Comparison of ENCODE assay signal across 35 cellular contexts in genomic region chr5:36675244-36675643, GRCh38.
"Had no signal": no experiment of that assay in that cellular context is flagged by ENCODE, and none has a peak within 500 bp of the region (broad histone marks: within the 10 kb centered on the region; RNA-seq: fewer than 3 reads in every experiment).

No MANE protein-coding gene starts in this region.

- FAIRE-seq: astrocyte, bronchial epithelial cell, TTC549 had no signal

- DNase-seq: activated B cell treated with CpG ODN at 0.5 μM for 24 hours; activated CD4-positive, alpha-beta memory T cell treated with anti-CD3 and anti-CD28 coated beads for 36 hours; activated CD4-positive, alpha-beta T cell treated with anti-CD3 and anti-CD28 coated beads for 4 hours; activated CD4-positive, alpha-beta T cell treated with anti-CD3 and anti-CD28 coated beads, Interleukin-2, amount 10 ng/mL, durations not matched to agents 24 days and 14 days; activated CD4-positive, alpha-beta T cell treated with anti-CD3 and anti-CD28 coated beads, Interleukin-2, amount 50 U/mL, for 1 hour; activated CD4-positive, alpha-beta T cell treated with anti-CD3 and anti-CD28 coated beads, Interleukin-2, amount 50 U/mL, for 4 hours; activated CD4-positive, CD25-positive, alpha-beta regulatory T cell treated with anti-CD3 and anti-CD28 coated beads, Interleukin-2, amount 50 U/mL, for 72 hours; activated CD8-positive, alpha-beta memory T cell treated with anti-CD3 and anti-CD28 coated beads, Interleukin-2, amount 50 U/mL, for 4 hours; activated CD8-positive, alpha-beta T cell treated with anti-CD3 and anti-CD28 coated beads for 36 hours; activated effector memory CD4-positive, alpha-beta T cell treated with anti-CD3 and anti-CD28 coated beads, Interleukin-2, amount 50 U/mL, for 16 hours; activated gamma-delta T cell treated with Interleukin-2 at 50 U/mL for 16 hours; activated naive CD4-positive, alpha-beta T cell; activated naive CD4-positive, alpha-beta T cell treated with anti-CD3 and anti-CD28 coated beads for 36 hours; activated naive CD4-positive, alpha-beta T cell treated with anti-CD3 and anti-CD28 coated beads, Interleukin-2, amount 50 U/mL, for 16 hours; activated naive CD8-positive, alpha-beta T cell treated with anti-CD3 and anti-CD28 coated beads for 36 hours; activated T-cell treated with anti-CD3 and anti-CD28 coated beads for 4 hours; activated T-cell treated with anti-CD3 and anti-CD28 coated beads, Interleukin-2, amount 50 U/mL, for 1 hour; activated T-cell treated with anti-CD3 and anti-CD28 coated beads, Interleukin-2, amount 50 U/mL, for 4 hours; activated T-cell treated with anti-CD3 and anti-CD28 coated beads, Interleukin-2, amount 50 U/mL, for 72 hours; adrenal gland; amniotic stem cell; aorta; body of pancreas; caudate nucleus; cerebellar nuclear complex; T-helper 1 cell; T-helper 2 cell; T-helper 9 cell had no signal

- H3K27ac ChIP-seq: adrenal gland, body of pancreas, cardiac muscle cell, VCaP had no signal

- H3K36me3 ChIP-seq: adrenal gland had no signal

- H3K27me3 ChIP-seq: adrenal gland, body of pancreas, cardiac muscle cell had no signal

- ATAC-seq: activated CD8-positive, alpha-beta T cell treated with anti-CD3 and anti-CD28 coated beads for 36 hours; activated naive CD4-positive, alpha-beta T cell treated with anti-CD3 and anti-CD28 coated beads, Interleukin-2, amount 50 U/mL, for 72 hours; activated T-cell treated with anti-CD3 and anti-CD28 coated beads, Interleukin-2, amount 50 U/mL, for 4 hours; activated T-cell treated with anti-CD3 and anti-CD28 coated beads, Interleukin-2, amount 50 U/mL, for 72 hours; activated T-helper 17 cell treated with anti-CD3 and anti-CD28 coated beads, Interleukin-2, amount 50 U/mL, for 72 hours; body of pancreas had no signal

- H3K4me3 ChIP-seq: adrenal gland, body of pancreas, cardiac muscle cell had no signal

- H3K4me1 ChIP-seq: adrenal gland, body of pancreas had no signal

- H3K9me3 ChIP-seq: adrenal gland, body of pancreas had no signal
